ENCODE assay signal across 36 cellular contexts in the genomic region with DNA sequence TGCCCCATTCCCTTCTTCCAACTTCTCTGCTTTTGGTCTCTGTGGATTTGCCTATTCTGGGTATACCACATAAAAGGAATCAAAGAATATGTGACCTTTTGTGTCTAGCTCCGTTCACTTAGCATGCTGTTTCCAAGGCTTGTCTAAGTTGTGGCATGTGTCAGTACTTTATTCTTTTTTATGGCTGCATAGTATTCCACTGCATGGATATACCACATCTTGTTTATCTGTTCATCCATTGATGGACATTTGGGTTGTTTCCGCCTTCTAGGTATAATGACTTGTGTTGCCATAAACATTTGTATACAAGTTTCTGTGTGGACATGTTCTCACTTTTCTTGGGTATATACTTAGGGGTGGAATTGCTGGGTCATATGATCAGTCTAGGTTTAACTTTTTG.
"Had no signal": no experiment of that assay in that cellular context is flagged by ENCODE, and none has a peak within 500 bp of the region (broad histone marks: within the 10 kb centered on the region; RNA-seq: fewer than 3 reads in every experiment).

No MANE protein-coding gene starts in this region.

- H3K4me3 ChIP-seq: ascending aorta, breast epithelium, cardiac muscle cell, esophagus squamous epithelium, gastroesophageal sphincter, heart right ventricle, hepatocyte had no signal

- ATAC-seq: activated CD4-positive, alpha-beta T cell treated with anti-CD3 and anti-CD28 coated beads for 36 hours; activated naive CD4-positive, alpha-beta T cell treated with anti-CD3 and anti-CD28 coated beads, Interleukin-2, amount 50 U/mL, for 72 hours; activated T-cell treated with anti-CD3 and anti-CD28 coated beads, Interleukin-2, amount 50 U/mL, for 72 hours; effector memory CD8-positive, alpha-beta T cell; gastroesophageal sphincter; heart right ventricle; T-helper 17 cell had no signal

- H3K79me2 ChIP-seq: hepatocyte had no signal

- H3K27me3 Mint-ChIP-seq: activated CD4-positive, alpha-beta memory T cell treated with anti-CD3 and anti-CD28 coated beads for 36 hours; activated CD4-positive, alpha-beta T cell treated with anti-CD3 and anti-CD28 coated beads for 36 hours; activated CD4-positive, alpha-beta T cell treated with anti-CD3 and anti-CD28 coated beads, Interleukin-2, amount 10 ng/mL, durations not matched to agents 24 days and 14 days; activated naive CD4-positive, alpha-beta T cell treated with anti-CD3 and anti-CD28 coated beads, Interleukin-2, amount 10 ng/mL, durations not matched to agents 7 days and 5 days; activated naive CD8-positive, alpha-beta T cell treated with anti-CD3 and anti-CD28 coated beads, Interleukin-2, amount 10 ng/mL, durations not matched to agents 7 days and 5 days; activated T-cell treated with anti-CD3 and anti-CD28 coated beads, Interleukin-2, amount 50 U/mL, for 24 hours; central memory CD8-positive, alpha-beta T cell; effector memory CD8-positive, alpha-beta T cell; T-helper 17 cell had no signal

- H3K27ac Mint-ChIP-seq: activated CD4-positive, alpha-beta memory T cell treated with anti-CD3 and anti-CD28 coated beads for 36 hours; activated CD4-positive, alpha-beta T cell treated with anti-CD3 and anti-CD28 coated beads for 36 hours; activated CD4-positive, alpha-beta T cell treated with anti-CD3 and anti-CD28 coated beads, Interleukin-2, amount 10 ng/mL, durations not matched to agents 24 days and 14 days; activated naive CD4-positive, alpha-beta T cell treated with anti-CD3 and anti-CD28 coated beads, Interleukin-2, amount 50 U/mL, for 72 hours; activated naive CD8-positive, alpha-beta T cell treated with anti-CD3 and anti-CD28 coated beads, Interleukin-2, amount 10 ng/mL, durations not matched to agents 7 days and 5 days; activated T-cell treated with anti-CD3 and anti-CD28 coated beads, Interleukin-2, amount 50 U/mL, for 24 hours; activated T-cell treated with anti-CD3 and anti-CD28 coated beads, Interleukin-2, amount 50 U/mL, for 72 hours; brain; effector memory CD8-positive, alpha-beta T cell; T-helper 17 cell; T-helper 2 cell treated with Interferon-gamma antibody and Interleukin-4, amounts not matched to agents 5 μg/mL and 100 μg/mL, for 36 hours had no signal

- H3K27me3 ChIP-seq: ascending aorta, breast epithelium, cardiac muscle cell, esophagus squamous epithelium, gastroesophageal sphincter, heart right ventricle, hepatocyte had no signal

- H3K4me3 Mint-ChIP-seq: activated CD4-positive, alpha-beta memory T cell treated with anti-CD3 and anti-CD28 coated beads for 36 hours; activated CD4-positive, alpha-beta T cell treated with anti-CD3 and anti-CD28 coated beads for 36 hours; activated CD4-positive, alpha-beta T cell treated with anti-CD3 and anti-CD28 coated beads, Interleukin-2, amount 10 ng/mL, durations not matched to agents 24 days and 14 days; activated naive CD4-positive, alpha-beta T cell treated with anti-CD3 and anti-CD28 coated beads, Interleukin-2, amount 10 ng/mL, durations not matched to agents 7 days and 5 days; activated naive CD8-positive, alpha-beta T cell treated with anti-CD3 and anti-CD28 coated beads, Interleukin-2, amount 10 ng/mL, durations not matched to agents 7 days and 5 days; activated T-cell treated with anti-CD3 and anti-CD28 coated beads, Interleukin-2, amount 50 U/mL, for 24 hours; activated T-cell treated with anti-CD3 and anti-CD28 coated beads, Interleukin-2, amount 50 U/mL, for 72 hours; brain; central memory CD8-positive, alpha-beta T cell; effector memory CD8-positive, alpha-beta T cell; T-helper 17 cell; T-helper 2 cell treated with Interferon-gamma antibody and Interleukin-4, amounts not matched to agents 5 μg/mL and 100 μg/mL, for 36 hours had no signal

- FAIRE-seq: colon, endometrium, endothelial cell of umbilical vein had no signal

- H3K27ac ChIP-seq: ascending aorta, breast epithelium, cardiac muscle cell, epithelial cell of prostate, esophagus squamous epithelium, gastroesophageal sphincter, heart right ventricle, WERI-Rb-1 had no signal

- H3K36me3 ChIP-seq: ascending aorta, breast epithelium, cardiac muscle cell, esophagus squamous epithelium, gastroesophageal sphincter, heart right ventricle, WERI-Rb-1 had no signal

- DNase-seq: activated CD4-positive, alpha-beta memory T cell treated with anti-CD3 and anti-CD28 coated beads for 36 hours; activated CD4-positive, alpha-beta T cell treated with anti-CD3 and anti-CD28 coated beads for 36 hours; activated CD4-positive, alpha-beta T cell treated with anti-CD3 and anti-CD28 coated beads, Interleukin-2, amount 10 ng/mL, durations not matched to agents 24 days and 14 days; activated CD4-positive, CD25-positive, alpha-beta regulatory T cell; activated CD4-positive, CD25-positive, alpha-beta regulatory T cell treated with anti-CD3 and anti-CD28 coated beads, Interleukin-2, amount 50 U/mL, for 72 hours; activated CD8-positive, alpha-beta memory T cell treated with anti-CD3 and anti-CD28 coated beads, Interleukin-2, amount 50 U/mL, for 48 hours; activated gamma-delta T cell; activated naive CD4-positive, alpha-beta T cell; activated naive CD4-positive, alpha-beta T cell treated with anti-CD3 and anti-CD28 coated beads, Interleukin-2, amount 10 ng/mL, durations not matched to agents 7 days and 5 days; activated naive CD8-positive, alpha-beta T cell treated with anti-CD3 and anti-CD28 coated beads, Interleukin-2, amount 10 ng/mL, durations not matched to agents 7 days and 5 days; activated T-cell treated with anti-CD3 and anti-CD28 coated beads for 4 hours; activated T-cell treated with anti-CD3 and anti-CD28 coated beads, Interleukin-2, amount 50 U/mL, for 24 hours; activated T-cell treated with anti-CD3 and anti-CD28 coated beads, Interleukin-2, amount 50 U/mL, for 72 hours; cortex of kidney; dermis blood vessel endothelial cell; effector CD4-positive, alpha-beta T cell; effector memory CD8-positive, alpha-beta T cell; esophagus squamous epithelium; foreskin melanocyte; heart right ventricle; T-helper 17 cell; T1000; WERI-Rb-1 had no signal

- H3K4me1 ChIP-seq: breast epithelium had no signal

- H2AFZ ChIP-seq: hepatocyte had no signal

- H3K4me2 ChIP-seq: hepatocyte had no signal
